Comparison of ENCODE assay signal across 18 cellular contexts in genomic region chr13:106230450-106230849, GRCh38.
DNase-seq lines count a peak whose midpoint lies in the region; ATAC-seq, FAIRE-seq and TF ChIP-seq lines count a peak whose summit lies in the region.
"Had no signal": no experiment of that assay in that cellular context is flagged by ENCODE, and none has a peak within 500 bp of the region (broad histone marks: within the 10 kb centered on the region; RNA-seq: fewer than 3 reads in every experiment).

No MANE protein-coding gene starts in this region.

- no peaks in the 10 kb centered on the region for H3K36me3 ChIP-seq in bronchial epithelial cell (ENCODE audit: control insufficient read depth, insufficient read depth, low read length)
- H3K36me3 ChIP-seq: esophagus squamous epithelium, neural progenitor cell, SJSA1 had no signal

- intact Hi-C loops in Right ventricle myocardium superior (cut with DNase I), result no loop called here

- no peak for TF ChIP-seq CTCF in bronchial epithelial cell (IDR thresholded peaks at IDR 0.05; ENCODE audit: insufficient read depth, low read length, severe bottlenecking)

- H3K4me3 ChIP-seq in bronchial epithelial cell (ENCODE audit: low read depth, low read length), result no peak overlapping the region
- H3K4me3 ChIP-seq: coronary artery, esophagus squamous epithelium, neural progenitor cell, SJSA1 had no signal

- DNase-seq in DMS53 treated with DMSO at 0.1 percent for 48 hours (lab: John Stamatoyannopoulos, UW; ENCODE audit: unreplicated experiment) (peak; percentile 25), LoVo (ENCODE audit: low spot score) (peak; percentile 7), bronchial epithelial cell (ENCODE audit: low read depth) (peak; percentile 94), glomerular visceral epithelial cell (ENCODE audit: extremely low spot score) (peak; percentile 4), NCI-H1930 (lab: John Stamatoyannopoulos, UW) (no peak), NCI-H2227 treated with DMSO at 0.1 percent for 48 hours (lab: John Stamatoyannopoulos, UW) (no peak), COLO668 (lab: John Stamatoyannopoulos, UW; ENCODE audit: unreplicated experiment) (no peak), Right ventricle myocardium superior (no peak)
- DNase-seq: activated CD4-positive, alpha-beta T cell treated with anti-CD3 and anti-CD28 coated beads for 48 hours; activated T-cell treated with anti-CD3 and anti-CD28 coated beads for 4 hours; esophagus squamous epithelium; NCI-H1105; stimulated activated CD4-positive, alpha-beta T cell treated with anti-CD3 and anti-CD28 coated beads, Interleukin-4, amount 100 ng/mL, for 1 hour; T-helper 9 cell had no signal

- H3K27me3 ChIP-seq in bronchial epithelial cell (ENCODE audit: control insufficient read depth, insufficient read depth, low read length), result no peaks in the 10 kb centered on the region
- H3K27me3 ChIP-seq: esophagus squamous epithelium, neural progenitor cell, SJSA1 had no signal

- no peak for FAIRE-seq in bronchial epithelial cell (lab: Jason Lieb, UNC)

- no peak for ATAC-seq in Right ventricle myocardium superior (ENCODE audit: poor library complexity)
- ATAC-seq: sciatic nerve had no signal

Comparison
In these comparisons a context has a peak if more than half of its experiments do, and no peak if none do; other contexts are left out.
1. DNase-seq: peak in DMS53 treated with DMSO at 0.1 percent for 48 hours (single experiment), LoVo (single experiment), bronchial epithelial cell (single experiment) and glomerular visceral epithelial cell (single experiment); none in NCI-H1930 (0 of 2), NCI-H2227 treated with DMSO at 0.1 percent for 48 hours (single experiment), COLO668 (single experiment) and Right ventricle myocardium superior (single experiment).